In genomic region chr2:129923265-129924141, GRCh38 we compare ENCODE assay signal across 8 cellular contexts. TPM values are rescaled to one million over a fixed set of nuclear protein-coding genes. Genes with fewer than 3 reads are reported as not detected.
DNase-seq lines count a peak whose midpoint lies in the region; ATAC-seq, FAIRE-seq and TF ChIP-seq lines count a peak whose summit lies in the region.

No MANE protein-coding gene starts in this region.

- H3K27me3 ChIP-seq in lung (ENCODE audit: control insufficient read depth, insufficient read depth) = peaks cover 5% of the 10 kb centered on the region

- 4% methylated on average over 27 to 30 of the region's 30 CpGs for WGBS in lung, 2 donors

- TF ChIP-seq CTCF in lung (IDR thresholded peaks at IDR 0.05; ENCODE audit: control extremely low read depth, extremely low read depth) = peak; percentile 19

- DNase-seq in ELF-1 (ENCODE audit: low read depth, low spot score) = peak; percentile 86
- DNase-seq in KBM-7 = peak; percentile 73
- DNase-seq in RCC 7860 (ENCODE audit: low spot score) = peak; percentile 16
- peak; percentile 11 to 35 for DNase-seq in dermis microvascular lymphatic vessel endothelial cell (ENCODE audit: low read depth in 2 of 2)
- no peak for DNase-seq in lung (ENCODE audit: low spot score)
- no peak for DNase-seq in activated T-helper 2 cell treated with anti-CD3 and anti-CD28 coated beads, Interferon-gamma antibody, Interleukin-2, Interleukin-4, amounts not matched to agents 10 μg/mL and 5 μg/mL and 100 μg/mL, durations not matched to agents 14 hours and 24 hours and 36 hours (ENCODE audit: low spot score)

- no peaks in the 10 kb centered on the region for H3K36me3 ChIP-seq in lung (ENCODE audit: control insufficient read depth in 2 of 2, insufficient read depth in 2 of 2, low read length in 2 of 2)

- no peaks in the 10 kb centered on the region for H3K4me1 Mint-ChIP-seq in activated T-helper 2 cell treated with anti-CD3 and anti-CD28 coated beads, Interferon-gamma antibody, Interleukin-2, Interleukin-4, amounts not matched to agents 10 μg/mL and 5 μg/mL and 100 μg/mL, durations not matched to agents 14 hours and 24 hours and 36 hours (ENCODE audit: low read depth)

- peaks cover 0 to 1% of the 10 kb centered on the region in 2 donors for H3K4me1 ChIP-seq in lung (ENCODE audit: control insufficient read depth in 2 of 2, insufficient read depth in 2 of 2, low read length in 2 of 2)

- H3K9me3 ChIP-seq in lung (ENCODE audit: control insufficient read depth in 2 of 2, insufficient read depth in 1 of 2, low read length in 1 of 2) = peaks cover 0 to 3% of the 10 kb centered on the region in 2 donors

- H3K27ac Mint-ChIP-seq in activated T-helper 2 cell treated with anti-CD3 and anti-CD28 coated beads, Interferon-gamma antibody, Interleukin-2, Interleukin-4, amounts not matched to agents 10 μg/mL and 5 μg/mL and 100 μg/mL, durations not matched to agents 14 hours and 24 hours and 36 hours = no peak overlapping the region

- no peak for ATAC-seq in lung (ENCODE audit: insufficient read depth, low FRiP score)
- ATAC-seq in HG03196 (IDR thresholded peaks at IDR 0.05; ENCODE audit: unreplicated experiment) = no peak
- ATAC-seq in GM18868 (IDR thresholded peaks at IDR 0.05; ENCODE audit: unreplicated experiment) = no peak

- H3K4me3 Mint-ChIP-seq in activated T-helper 2 cell treated with anti-CD3 and anti-CD28 coated beads, Interferon-gamma antibody, Interleukin-2, Interleukin-4, amounts not matched to agents 10 μg/mL and 5 μg/mL and 100 μg/mL, durations not matched to agents 14 hours and 24 hours and 36 hours (ENCODE audit: low read depth) = no peak overlapping the region

- FAIRE-seq in RCC 7860 (lab: Jason Lieb, UNC) = no peak

- in situ Hi-C loops in KBM-7 (cut with MboI; ENCODE audit: low pct_unique_long_range_greater_than_20kb, low sequenced_read_pairs) = no loop called here

- H3K4me3 ChIP-seq in lung = no peak overlapping the region

- H3K9me3 Mint-ChIP-seq in activated T-helper 2 cell treated with anti-CD3 and anti-CD28 coated beads, Interferon-gamma antibody, Interleukin-2, Interleukin-4, amounts not matched to agents 10 μg/mL and 5 μg/mL and 100 μg/mL, durations not matched to agents 14 hours and 24 hours and 36 hours = peaks cover 15% of the 10 kb centered on the region

- H3K27me3 Mint-ChIP-seq in activated T-helper 2 cell treated with anti-CD3 and anti-CD28 coated beads, Interferon-gamma antibody, Interleukin-2, Interleukin-4, amounts not matched to agents 10 μg/mL and 5 μg/mL and 100 μg/mL, durations not matched to agents 14 hours and 24 hours and 36 hours (ENCODE audit: low read depth) = peaks cover 10% of the 10 kb centered on the region

- no peak overlapping the region for H3K27ac ChIP-seq in lung (ENCODE audit: low read depth in 1 of 2, low read length in 1 of 2)

- no peaks in the 10 kb centered on the region for H3K36me3 Mint-ChIP-seq in activated T-helper 2 cell treated with anti-CD3 and anti-CD28 coated beads, Interferon-gamma antibody, Interleukin-2, Interleukin-4, amounts not matched to agents 10 μg/mL and 5 μg/mL and 100 μg/mL, durations not matched to agents 14 hours and 24 hours and 36 hours (ENCODE audit: low read depth)

- intact Hi-C loops in activated T-helper 2 cell treated with anti-CD3 and anti-CD28 coated beads, Interferon-gamma antibody, Interleukin-2, Interleukin-4, amounts not matched to agents 10 μg/mL and 5 μg/mL and 100 μg/mL, durations not matched to agents 14 hours and 24 hours and 36 hours (cut with micrococcal nuclease) = no loop called here

RNA-seq across cellular contexts. Expression of gene RAB6C, which starts 56.0 kb away (rescaled TPM):
- total RNA-seq in dermis microvascular lymphatic vessel endothelial cell = under 0.01 TPM in 1 of 2 replicates, not detected in the other
- not detected for total RNA-seq in lung
- polyA plus RNA-seq in lung = under 1 TPM; 0.02 to 0.03 TPM
- total RNA-seq in activated T-helper 2 cell treated with anti-CD3 and anti-CD28 coated beads, Interferon-gamma antibody, Interleukin-2, Interleukin-4, amounts not matched to agents 10 μg/mL and 5 μg/mL and 100 μg/mL, durations not matched to agents 14 hours and 24 hours and 36 hours = not detected in 2 replicates

Comparison
In these comparisons a context has a peak if more than half of its experiments do, and no peak if none do; other contexts are left out.
1. DNase-seq: peak in ELF-1 (single experiment), KBM-7 (single experiment), RCC 7860 (single experiment) and dermis microvascular lymphatic vessel endothelial cell (2 of 2); none in lung (single experiment) and activated T-helper 2 cell treated with anti-CD3 and anti-CD28 coated beads, Interferon-gamma antibody, Interleukin-2, Interleukin-4, amounts not matched to agents 10 μg/mL and 5 μg/mL and 100 μg/mL, durations not matched to agents 14 hours and 24 hours and 36 hours (single experiment).